In the genomic region with DNA sequence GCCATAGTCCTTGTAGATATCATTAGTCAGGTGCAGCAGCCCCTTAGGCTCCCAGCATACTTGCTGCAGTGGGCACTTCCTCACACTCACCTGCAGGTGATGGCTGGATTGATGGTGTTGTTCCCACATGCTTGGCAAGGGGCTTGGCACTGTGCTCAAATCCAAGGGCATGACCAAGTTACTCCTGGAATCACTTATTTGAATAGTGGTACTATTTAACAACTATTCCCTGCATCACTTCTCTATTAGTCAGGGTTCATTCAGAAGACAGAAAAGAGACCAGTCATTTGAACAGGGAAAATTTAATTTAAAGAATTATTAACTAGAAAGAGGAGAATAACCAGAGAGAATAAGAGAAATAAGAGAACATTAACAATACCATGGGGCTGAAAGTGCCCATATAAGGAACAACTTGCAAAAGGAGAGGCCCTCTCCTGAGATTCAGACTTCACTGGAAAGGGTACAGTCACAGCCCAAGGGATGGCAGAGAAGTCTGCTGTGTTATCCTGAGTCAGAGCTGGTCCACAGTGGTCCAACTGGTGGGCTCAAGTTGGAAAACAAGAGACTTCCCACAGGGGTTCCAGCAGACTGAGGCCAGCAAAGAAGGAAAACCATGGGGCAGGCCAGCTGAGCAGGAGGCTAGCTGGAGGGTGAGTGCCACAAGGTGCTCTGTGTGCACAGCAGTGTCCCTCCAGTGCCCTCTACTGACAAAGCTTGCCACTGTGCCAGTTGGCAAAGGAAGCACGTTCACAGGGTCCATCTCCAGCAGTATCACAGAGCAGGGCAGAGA, we compare ENCODE assay signal across 8 cellular contexts.
DNase-seq lines count a peak whose midpoint lies in the region; ATAC-seq and TF ChIP-seq lines count a peak whose summit lies in the region.

No MANE protein-coding gene starts in this region.

- H3K27ac ChIP-seq in parathyroid adenoma, result no peak overlapping the region

- no peaks in the 10 kb centered on the region for H3K79me2 ChIP-seq in parathyroid adenoma

- H3K9ac ChIP-seq in parathyroid adenoma, result no peak overlapping the region

- peak; percentile 82 for ATAC-seq in HG02981 (IDR thresholded peaks at IDR 0.05; ENCODE audit: unreplicated experiment)

- H2AFZ ChIP-seq in parathyroid adenoma, result no peak overlapping the region

- DNase-seq in AG10803 (ENCODE audit: low read depth), result peak; percentile 56
- no peak for DNase-seq in GM13977 (ENCODE audit: low spot score)
- peak; percentile 56 for DNase-seq in NCI-H510A treated with DMSO at 0.1 percent for 48 hours (lab: John Stamatoyannopoulos, UW)
- peak; percentile 32 to 55 for DNase-seq in activated T-cell treated with anti-CD3 and anti-CD28 coated beads, Interleukin-2, amount 50 U/mL, for 48 hours
- peak; percentile 84 for DNase-seq in glomerular visceral epithelial cell (ENCODE audit: extremely low spot score)
- no peak for DNase-seq in NCI-H1048 (lab: John Stamatoyannopoulos, UW)

- H3K4me3 ChIP-seq in AG10803 (ENCODE audit: low read length), result no peak overlapping the region
- no peak overlapping the region for H3K4me3 ChIP-seq in parathyroid adenoma (ENCODE audit: low read depth, low read length)

- H3K36me3 ChIP-seq in parathyroid adenoma (ENCODE audit: control insufficient read depth, insufficient read depth, low read length), result no peaks in the 10 kb centered on the region

- in situ Hi-C loops in GM13977 (cut with MboI; ENCODE audit: low pct_unique_long_range_greater_than_20kb, low sequenced_read_pairs, unreplicated experiment), result no loop called here

- no peaks in the 10 kb centered on the region for H3K27me3 ChIP-seq in parathyroid adenoma (ENCODE audit: control insufficient read depth, insufficient read depth, low read length)

- H3K4me1 ChIP-seq in parathyroid adenoma, result no peaks in the 10 kb centered on the region

- H3K4me2 ChIP-seq in parathyroid adenoma (ENCODE audit: low read length), result no peak overlapping the region

- TF ChIP-seq CTCF in AG10803 (conservative IDR thresholded peaks at IDR 0.05; ENCODE audit: low read length) (peak; percentile 71), GM13977 (IDR thresholded peaks at IDR 0.05; ENCODE audit: extremely low read depth, insufficient read depth, missing control alignments) (peak; percentile 53), parathyroid adenoma (IDR thresholded peaks at IDR 0.05) (peak; percentile 37)

- no peaks in the 10 kb centered on the region for H3K9me3 ChIP-seq in parathyroid adenoma (ENCODE audit: control insufficient read depth, low read length)

Comparison
In these comparisons a context has a peak if more than half of its experiments do, and no peak if none do; other contexts are left out.
1. DNase-seq: peak in AG10803 (single experiment), NCI-H510A treated with DMSO at 0.1 percent for 48 hours (single experiment), activated T-cell treated with anti-CD3 and anti-CD28 coated beads, Interleukin-2, amount 50 U/mL, for 48 hours (2 of 2) and glomerular visceral epithelial cell (single experiment); none in GM13977 (single experiment) and NCI-H1048 (single experiment).
2. Peak in every context shown above with its lines, with median percentiles within 50 percentile points of each other: CTCF ChIP-seq.